Comparison of ENCODE assay signal across 8 cellular contexts in genomic region chr18:63567825-63568224, GRCh38. TPM values are rescaled to one million over a fixed set of nuclear protein-coding genes. Genes with fewer than 3 reads are reported as not detected.
"Had no signal": no experiment of that assay in that cellular context is flagged by ENCODE, and none has a peak within 500 bp of the region (broad histone marks: within the 10 kb centered on the region; RNA-seq: fewer than 3 reads in every experiment).

No MANE protein-coding gene starts in this region.

- H3K4me3 ChIP-seq: K562 had no signal

- FAIRE-seq: HTR-8/SVneo, K562 had no signal

- H3K27ac Mint-ChIP-seq: IgD-negative memory B cell had no signal

- H3K27ac ChIP-seq: HL-60 had no signal

- H3K36me3 Mint-ChIP-seq: IgD-negative memory B cell had no signal

- ATAC-seq: K562 had no signal

- DNase-seq: IMR-90, KBM-7 had no signal

RNA-seq across cellular contexts. Expression of gene SERPINB13, which starts 19.3 kb away (rescaled TPM):
- total RNA-seq: HT-29, HT1080, IMR-90, K562 had no signal
- polyA plus RNA-seq: IgD-negative memory B cell, IMR-90, K562 had no signal

RNA-seq across cellular contexts. Expression of gene SERPINB12, which starts 25.7 kb away (rescaled TPM):
- total RNA-seq: HT-29, HT1080, IMR-90, K562 had no signal
- polyA plus RNA-seq: IgD-negative memory B cell, IMR-90, K562 had no signal
